14 cellular contexts compared by ENCODE assay signal in the genomic region with DNA sequence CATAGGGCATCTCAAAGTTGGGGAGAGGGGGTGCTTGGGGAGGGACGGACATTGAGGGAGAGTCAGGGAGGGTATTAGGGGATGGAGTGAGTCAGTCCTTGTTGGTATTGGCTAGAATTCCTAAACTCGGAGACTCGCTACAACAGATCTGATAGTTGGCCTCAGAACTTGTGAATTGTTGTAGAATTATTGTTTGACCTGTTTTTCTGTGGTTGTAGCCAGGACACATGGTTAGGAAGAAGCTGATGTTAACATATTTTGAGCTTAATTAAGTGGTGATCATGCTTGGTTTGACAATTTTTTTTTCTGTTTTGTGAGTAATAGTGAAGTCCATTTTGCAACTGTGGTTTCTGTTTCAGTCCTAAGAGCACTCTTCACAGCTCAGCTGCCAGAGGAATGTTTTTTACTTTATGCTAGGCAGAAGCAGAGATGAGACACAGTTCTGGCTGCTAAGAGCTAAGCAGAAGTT.
DNase-seq lines count a peak whose midpoint lies in the region; ATAC-seq and TF ChIP-seq lines count a peak whose summit lies in the region.
"Had no signal": no experiment of that assay in that cellular context is flagged by ENCODE, and none has a peak within 500 bp of the region (broad histone marks: within the 10 kb centered on the region; RNA-seq: fewer than 3 reads in every experiment).

No MANE protein-coding gene starts in this region.

- intact Hi-C loops in MCF 10A (cut with micrococcal nuclease) (no loop called here), breast epithelium (cut with DNase I; ENCODE audit: low total_unique reads) (no loop called here)

- H3K4me3 Mint-ChIP-seq in MCF 10A (ENCODE audit: unreplicated experiment) = no peak overlapping the region
- H3K4me3 Mint-ChIP-seq: activated B cell treated with CpG ODN at 0.5 μM for 24 hours, endodermal cell had no signal

- ATAC-seq in GM19452 (IDR thresholded peaks at IDR 0.05; ENCODE audit: unreplicated experiment) = no peak

- H3K27ac Mint-ChIP-seq in MCF 10A (ENCODE audit: low read depth, unreplicated experiment) = no peak overlapping the region
- H3K27ac Mint-ChIP-seq: activated B cell treated with CpG ODN at 0.5 μM for 24 hours, endodermal cell had no signal

- no peaks in the 10 kb centered on the region for H3K36me3 Mint-ChIP-seq in MCF 10A (ENCODE audit: insufficient read depth, unreplicated experiment)

- H3K9me3 Mint-ChIP-seq in MCF 10A (ENCODE audit: unreplicated experiment) = no peaks in the 10 kb centered on the region
- H3K9me3 Mint-ChIP-seq: endodermal cell had no signal

- CTCF ChIA-PET in MCF 10A (lab: Yijun Ruan, JAX) = no interaction called here

- POLR2A ChIA-PET in MCF 10A (lab: Yijun Ruan, JAX) = no interaction called here

- TF ChIP-seq CTCF in MCF 10A (IDR thresholded peaks at IDR 0.05; ENCODE audit: unreplicated experiment) (no peak), breast epithelium (IDR thresholded peaks at IDR 0.05) (no peak), cardiac fibroblast (IDR thresholded peaks at IDR 0.05; ENCODE audit: low read depth, low read length) (no peak)

- peaks cover 11% of the 10 kb centered on the region for H3K27me3 Mint-ChIP-seq in MCF 10A (ENCODE audit: insufficient read depth, unreplicated experiment)
- H3K27me3 Mint-ChIP-seq: activated B cell treated with CpG ODN at 0.5 μM for 24 hours had no signal

- peak; percentile 21 for DNase-seq in MCF 10A (ENCODE audit: unreplicated experiment)
- no peak for DNase-seq in breast epithelium (ENCODE audit: low spot score in 2 of 2)
- DNase-seq in cardiac fibroblast (ENCODE audit: low read depth in 2 of 2) = peak; percentile 74 to 81
- DNase-seq in kidney tubule cell (ENCODE audit: low spot score) = peak; percentile 79
- DNase-seq in NCI-H1694 treated with DMSO at 0.1 percent for 48 hours (lab: John Stamatoyannopoulos, UW) = no peak
- DNase-seq in SJCRH30 = no peak
- DNase-seq in retina = no peak
- DNase-seq: 8988T, activated B cell treated with CpG ODN at 0.5 μM for 24 hours, adrenal gland, Calu3, endodermal cell, SW 1271 had no signal

- no peaks in the 10 kb centered on the region for H3K4me1 Mint-ChIP-seq in MCF 10A (ENCODE audit: insufficient read depth, unreplicated experiment)
- H3K4me1 Mint-ChIP-seq: activated B cell treated with CpG ODN at 0.5 μM for 24 hours had no signal

- no peak for TF ChIP-seq POLR2A in breast epithelium (IDR thresholded peaks at IDR 0.05)

- no peaks in the 10 kb centered on the region for H3K4me1 ChIP-seq in breast epithelium
- H3K4me1 ChIP-seq in SJCRH30 = no peaks in the 10 kb centered on the region
- H3K4me1 ChIP-seq: adrenal gland had no signal

- H3K4me3 ChIP-seq in breast epithelium (peak overlapping the region in 1 of 3 donors; percentile 32), cardiac fibroblast (replicated peaks in 1 of 2; ENCODE audit: low read depth in 2 of 2, low read length in 2 of 2) (peak overlapping the region in 1 of 2 donors; percentile 20), SJCRH30 (no peak overlapping the region)
- H3K4me3 ChIP-seq: adrenal gland had no signal

- H3K27ac ChIP-seq in breast epithelium (no peak overlapping the region), SJCRH30 (no peak overlapping the region)
- H3K27ac ChIP-seq: adrenal gland had no signal

- no TSS peak for BruUV-seq in MCF 10A (replicated peaks; lab: Mats Ljungman, UMichigan)

- H3K9me3 ChIP-seq in breast epithelium = no peaks in the 10 kb centered on the region
- H3K9me3 ChIP-seq in SJCRH30 (replicated peaks) = peaks cover 5% of the 10 kb centered on the region; the same call in 1 of the 2 replicates
- H3K9me3 ChIP-seq: adrenal gland had no signal

- H3K27me3 ChIP-seq in breast epithelium (no peaks in the 10 kb centered on the region), SJCRH30 (peaks cover 4% of the 10 kb centered on the region; the same call in 1 of the 2 replicates)
- H3K27me3 ChIP-seq: adrenal gland had no signal

- H3K36me3 ChIP-seq in breast epithelium (no peaks in the 10 kb centered on the region), SJCRH30 (no peaks in the 10 kb centered on the region)
- H3K36me3 ChIP-seq: adrenal gland had no signal

Comparison
In these comparisons a context has a peak if more than half of its experiments do, and no peak if none do; other contexts are left out.
1. DNase-seq: peak in MCF 10A (single experiment), cardiac fibroblast (2 of 2) and kidney tubule cell (single experiment); none in breast epithelium (0 of 2), NCI-H1694 treated with DMSO at 0.1 percent for 48 hours (single experiment), SJCRH30 (0 of 2) and retina (single experiment).